Comparison of ENCODE assay signal across 20 cellular contexts in the genomic region with DNA sequence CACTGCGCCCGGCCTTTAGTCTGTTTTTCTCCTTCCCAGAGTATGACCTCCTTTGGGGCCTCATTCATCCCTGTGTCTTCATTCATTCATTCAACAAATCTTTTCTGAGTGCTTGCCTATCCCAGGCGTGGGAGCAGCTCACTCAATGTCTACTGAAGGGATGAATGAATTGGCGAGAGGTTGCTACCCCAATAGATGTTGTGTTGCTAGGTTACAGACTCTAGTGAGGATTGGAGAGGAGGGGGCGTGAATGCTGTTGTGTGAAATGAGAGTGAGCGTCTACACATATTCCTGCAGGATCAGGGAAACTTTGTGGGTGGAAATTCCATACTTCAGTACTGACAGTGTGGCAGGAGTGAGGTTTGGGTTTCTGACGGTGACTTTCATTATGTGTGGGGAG. TPM values are rescaled to one million over a fixed set of nuclear protein-coding genes. Genes with fewer than 3 reads are reported as not detected.
A peak's percentile ranks its signal among the peaks of the same experiment; 100 is the strongest.
DNase-seq lines count a peak whose midpoint lies in the region; ATAC-seq, FAIRE-seq and TF ChIP-seq lines count a peak whose summit lies in the region.
"Had no signal": no experiment of that assay in that cellular context is flagged by ENCODE, and none has a peak within 500 bp of the region (broad histone marks: within the 10 kb centered on the region; RNA-seq: fewer than 3 reads in every experiment).

No MANE protein-coding gene starts in this region.

- no peaks in the 10 kb centered on the region for H3K9me3 Mint-ChIP-seq in dendritic cell treated with granulocyte-macrophage colony-stimulating factor and Interleukin-4, amounts not matched to agents 40 ng/mL and 50 ng/mL, for 4 days
- H3K9me3 Mint-ChIP-seq: CD4-positive, CD25-positive, alpha-beta regulatory T cell; CD8-positive, alpha-beta T cell; GM23338; HFFc6 had no signal

- H3K9me1 ChIP-seq in K562 (ENCODE audit: control insufficient read depth, insufficient read depth, low read length), result no peaks in the 10 kb centered on the region

- DNase-seq in K562 (ENCODE audit: extremely low read depth in 1 of 4, low spot score in 3 of 4) (no peak), kidney (peak; percentile 4), NCI-H69 (lab: John Stamatoyannopoulos, UW) (no peak), HK-2 (ENCODE audit: unreplicated experiment) (no peak)
- DNase-seq: Caco-2; CD4-positive, CD25-positive, alpha-beta regulatory T cell; CD8-positive, alpha-beta T cell; DMS153; DND-41; HFFc6 had no signal

- H3K27ac Mint-ChIP-seq in dendritic cell treated with granulocyte-macrophage colony-stimulating factor and Interleukin-4, amounts not matched to agents 40 ng/mL and 50 ng/mL, for 4 days, result peak overlapping the region; percentile 36
- H3K27ac Mint-ChIP-seq: B cell; CD8-positive, alpha-beta T cell; GM23338; HFFc6 had no signal

- no peaks in the 10 kb centered on the region for H3K36me3 Mint-ChIP-seq in dendritic cell treated with granulocyte-macrophage colony-stimulating factor and Interleukin-4, amounts not matched to agents 40 ng/mL and 50 ng/mL, for 4 days (ENCODE audit: low read depth)
- H3K36me3 Mint-ChIP-seq: CD4-positive, CD25-positive, alpha-beta regulatory T cell; CD8-positive, alpha-beta T cell had no signal

- TF ChIP-seq POLR2A in K562 (conservative IDR thresholded peaks at IDR 0.05), result no peak

- H3K4me3 ChIP-seq in K562, result no peak overlapping the region
- no peak overlapping the region for H3K4me3 ChIP-seq in kidney (ENCODE audit: low read length in 2 of 2)
- H3K4me3 ChIP-seq: BLaER1, GM23338, HAP-1 had no signal

- no peak for TF ChIP-seq EP300 in K562 (IDR thresholded peaks at IDR 0.05; ENCODE audit: low read length)

- H3K36me3 ChIP-seq in K562 (ENCODE audit: control insufficient read depth, insufficient read depth, low read length) (no peaks in the 10 kb centered on the region), kidney (ENCODE audit: control insufficient read depth in 1 of 2, insufficient read depth in 2 of 2, low read length in 2 of 2) (no peaks in the 10 kb centered on the region)
- H3K36me3 ChIP-seq: BLaER1, HAP-1 had no signal

- TF ChIP-seq RAD21 in K562 (CRISPR knock-in tag; conservative IDR thresholded peaks at IDR 0.05 in 1 of 2, IDR thresholded peaks at IDR 0.05 in 1 of 2), result no peak

- H3K27ac ChIP-seq in K562 (ENCODE audit: extremely low read depth, low read depth, low read length) (no peak overlapping the region), kidney (ENCODE audit: low read depth in 2 of 2, low read length in 2 of 2) (no peak overlapping the region)
- H3K27ac ChIP-seq: BLaER1, C4-2B had no signal

- H3K4me2 ChIP-seq in K562 (ENCODE audit: insufficient read depth, low read length), result no peak overlapping the region
- H3K4me2 ChIP-seq: BLaER1, GM23338 had no signal

- no peak for ATAC-seq in K562
- ATAC-seq in GM19328 (IDR thresholded peaks at IDR 0.05; ENCODE audit: unreplicated experiment), result no peak
- ATAC-seq: CD8-positive, alpha-beta T cell; GM23338 had no signal

- in situ Hi-C loops in K562 (cut with MboI), result no loop called here

- FAIRE-seq in K562 (lab: Jason Lieb, UNC), result no peak
- no peak for FAIRE-seq in kidney (lab: Jason Lieb, UNC)
- FAIRE-seq: G401.6, GM12892, H54 had no signal

- intact Hi-C loops in K562 (cut with micrococcal nuclease) (no loop called here), kidney (cut with DNase I) (no loop called here)
- intact Hi-C loops in dendritic cell treated with granulocyte-macrophage colony-stimulating factor and Interleukin-4, amounts not matched to agents 40 ng/mL and 50 ng/mL, for 4 days (cut with micrococcal nuclease), result no loop called here

- no peak overlapping the region for H2AFZ ChIP-seq in K562 (ENCODE audit: low read depth, low read length)
- H2AFZ ChIP-seq: GM23338 had no signal

- POLR2A ChIA-PET in K562 (lab: Yijun Ruan, JAX), result no interaction called here

- H3K4me1 Mint-ChIP-seq in dendritic cell treated with granulocyte-macrophage colony-stimulating factor and Interleukin-4, amounts not matched to agents 40 ng/mL and 50 ng/mL, for 4 days (ENCODE audit: low read depth), result peaks cover 36% of the 10 kb centered on the region
- H3K4me1 Mint-ChIP-seq: B cell; CD4-positive, CD25-positive, alpha-beta regulatory T cell had no signal

- 1% methylated on average over 7 of the region's 7 CpGs for WGBS in K562 (ENCODE audit: insufficient coverage, low coverage, missing lambda C conversion rate)

- H3K4me3 Mint-ChIP-seq in dendritic cell treated with granulocyte-macrophage colony-stimulating factor and Interleukin-4, amounts not matched to agents 40 ng/mL and 50 ng/mL, for 4 days, result no peak overlapping the region
- H3K4me3 Mint-ChIP-seq: B cell; CD4-positive, CD25-positive, alpha-beta regulatory T cell; CD8-positive, alpha-beta T cell; GM23338; HFFc6 had no signal

- no peaks in the 10 kb centered on the region for H3K79me2 ChIP-seq in K562 (ENCODE audit: control insufficient read depth, insufficient read depth, low read length)

- H4K20me1 ChIP-seq in K562 (replicated peaks; ENCODE audit: control insufficient read depth, insufficient read depth, low read length), result no peaks in the 10 kb centered on the region
- H4K20me1 ChIP-seq: BLaER1 had no signal

- BruUV-seq in K562 (replicated peaks; lab: Mats Ljungman, UMichigan), result no TSS peak

- no peaks in the 10 kb centered on the region for H3K4me1 ChIP-seq in K562 (replicated peaks in 1 of 2; ENCODE audit: control insufficient read depth in 2 of 2, insufficient read depth in 2 of 2, low read length in 2 of 2)
- no peaks in the 10 kb centered on the region for H3K4me1 ChIP-seq in kidney (ENCODE audit: control insufficient read depth in 1 of 2, insufficient read depth in 1 of 2, low read depth in 1 of 2, low read length in 2 of 2)
- H3K4me1 ChIP-seq: Caco-2, HAP-1 had no signal

- H3K27me3 ChIP-seq in K562 (ENCODE audit: control insufficient read depth in 2 of 2, insufficient read depth in 2 of 2, low read length in 2 of 2), result peaks cover 7 to 23% of the 10 kb centered on the region in 2 experiments; a peak in 3 of 5 replicates
- H3K27me3 ChIP-seq: BLaER1 had no signal

- H3K9ac ChIP-seq in K562 (ENCODE audit: insufficient read depth in 1 of 2, low read depth in 2 of 2, low read length in 2 of 2) (no peak overlapping the region), kidney (ENCODE audit: low read length in 2 of 2) (no peak overlapping the region)
- H3K9ac ChIP-seq: BLaER1 had no signal

- no peaks in the 10 kb centered on the region for H3K9me3 ChIP-seq in K562 (replicated peaks; ENCODE audit: control insufficient read depth, insufficient read depth, low read depth, low read length)
- H3K9me3 ChIP-seq in kidney (ENCODE audit: control insufficient read depth in 1 of 2, low read length in 2 of 2), result no peaks in the 10 kb centered on the region
- H3K9me3 ChIP-seq: BLaER1, Caco-2, HAP-1 had no signal

- no peak for TF ChIP-seq CTCF in K562 (IDR thresholded peaks at IDR 0.05 in 2 of 3, conservative IDR thresholded peaks at IDR 0.05 in 1 of 3; ENCODE audit: insufficient read depth in 2 of 3, low read depth in 1 of 3, low read length in 3 of 3)
- TF ChIP-seq CTCF in kidney (IDR thresholded peaks at IDR 0.05; ENCODE audit: borderline replicate concordance, extremely low read depth, insufficient read depth), result no peak

- CTCF ChIA-PET in K562 (lab: Yijun Ruan, JAX; ENCODE audit: low intra/inter-chr PET ratio), result no interaction called here

- H3K27me3 Mint-ChIP-seq in dendritic cell treated with granulocyte-macrophage colony-stimulating factor and Interleukin-4, amounts not matched to agents 40 ng/mL and 50 ng/mL, for 4 days, result no peaks in the 10 kb centered on the region

TF ChIP-seq in K562, 482 proteins besides CTCF, POLR2A, EP300 and RAD21:
- TF ChIP-seq ESRRB (CRISPR knock-in tag; IDR thresholded peaks at IDR 0.05; ENCODE audit: borderline replicate concordance) (no peak), RFX1 (IDR thresholded peaks at IDR 0.05) (peak; percentile 53)

RNA-seq across cellular contexts. Expression of a gene that starts 55.5 kb away (rescaled TPM):
- total RNA-seq in K562 (2011; cell fraction: chromatin; rRNA removed; ENCODE audit: low replicate concordance), result 119 and 226 TPM in 2 replicates
- total RNA-seq in K562 (2011; cell fraction: nucleolus; rRNA removed), result 62.4 and 69.7 TPM in 2 replicates
- 115 and 158 TPM in 2 replicates for total RNA-seq in K562 (2011; cell fraction: nucleoplasm; rRNA removed)
- total RNA-seq in K562 (2014; rRNA removed) (10.9 and 12.3 TPM in 2 replicates), K562 (2014; rRNA removed; fragmentation: Illumina TruSeq; extraction: Trizol) (12.0 TPM in 2 replicates), K562 (2015; rRNA removed; fragmentation: Illumina TruSeq; extraction: Trizol) (10.4 and 10.6 TPM in 2 replicates), K562 (2021) (27.9 and 28.6 TPM in 2 replicates), kidney (76.8 TPM)
- polyA plus RNA-seq in K562 (2011; rRNA removed) (5.7 and 9.2 TPM in 2 replicates), K562 (2014; fragmentation: Illumina TruSeq; extraction: Trizol) (20.8 and 24.5 TPM in 2 replicates), K562 (2014; fragmentation: Nextera tagmentation; extraction: Ambion mirVana) (1 to 10 TPM; 2.2 to 4.0 TPM), K562 (2014; rRNA removed) (10.5 and 12.7 TPM in 2 replicates), kidney (ENCODE audit: insufficient read depth, low read depth, low replicate concordance) (4.1 TPM)
- 7.2 and 8.2 TPM in 2 replicates for polyA plus RNA-seq in K562 (2011; cell fraction: cytosol; rRNA removed)
- polyA plus RNA-seq in K562 (2011; cell fraction: nucleus; rRNA removed), result 24.3 and 35.7 TPM in 2 replicates
- polyA plus RNA-seq in K562 (2012), result 17.2 and 17.7 TPM in 2 replicates
- polyA minus RNA-seq in K562 (2011; rRNA and poly(A)+ RNA removed), result 26.7 and 40.2 TPM in 2 replicates
- 21.4 and 35.3 TPM in 2 replicates for polyA minus RNA-seq in K562 (2011; cell fraction: cytosol; rRNA and poly(A)+ RNA removed)
- 34.9 and 44.5 TPM in 2 replicates for polyA minus RNA-seq in K562 (2011; cell fraction: nucleus; rRNA and poly(A)+ RNA removed)
